18 cellular contexts compared by ENCODE assay signal in the genomic region with DNA sequence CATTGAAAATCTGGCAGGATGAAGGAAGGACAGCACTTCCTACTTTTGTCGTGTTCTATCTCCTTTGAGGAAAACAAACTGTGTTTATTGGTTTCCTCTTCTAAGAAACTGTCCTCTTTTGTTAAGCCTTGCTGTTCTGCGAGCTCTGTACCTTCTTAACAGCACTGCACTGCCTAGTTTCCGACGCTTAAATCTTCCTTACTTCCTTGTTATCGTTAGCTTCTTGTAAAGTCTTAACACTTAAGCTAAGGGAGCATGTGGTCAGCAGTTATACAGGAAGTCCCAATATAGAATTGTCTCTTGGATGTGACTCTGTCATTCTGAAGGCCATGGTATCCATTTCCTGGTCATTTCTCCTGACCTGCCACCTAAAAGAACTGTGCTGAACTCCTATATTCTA.
DNase-seq lines count a peak whose midpoint lies in the region; ATAC-seq, FAIRE-seq and TF ChIP-seq lines count a peak whose summit lies in the region.
"Had no signal": no experiment of that assay in that cellular context is flagged by ENCODE, and none has a peak within 500 bp of the region (broad histone marks: within the 10 kb centered on the region; RNA-seq: fewer than 3 reads in every experiment).

No MANE protein-coding gene starts in this region.

- H3K56ac ChIP-seq in H1 (replicated peaks; ENCODE audit: insufficient read length, low read depth, low read length) = no peak overlapping the region

- no peaks in the 10 kb centered on the region for H3K27me3 ChIP-seq in cardiac muscle cell
- no peaks in the 10 kb centered on the region for H3K27me3 ChIP-seq in H1 (replicated peaks in 1 of 4; ENCODE audit: control insufficient read depth in 3 of 4, extremely low read depth in 1 of 4, insufficient read depth in 3 of 4, low read length in 3 of 4)

- no peak overlapping the region for H3K18ac ChIP-seq in H1 (ENCODE audit: extremely low read depth, low read length)

- peaks cover 21 to 25% (median 25%) of the 10 kb centered on the region in 3 donors for H3K4me1 Mint-ChIP-seq in T-cell
- peaks cover 17% of the 10 kb centered on the region for H3K4me1 Mint-ChIP-seq in stimulated activated naive CD8-positive, alpha-beta T cell treated with anti-CD3 and anti-CD28 coated beads, Interleukin-15, amount 100 ng/mL, for 72 hours

- H3K27me3 Mint-ChIP-seq in T-cell = no peaks in the 10 kb centered on the region
- H3K27me3 Mint-ChIP-seq in stimulated activated naive CD8-positive, alpha-beta T cell treated with anti-CD3 and anti-CD28 coated beads, Interleukin-15, amount 100 ng/mL, for 72 hours = no peaks in the 10 kb centered on the region

- TF ChIP-seq EP300 in H1 (IDR thresholded peaks at IDR 0.05; ENCODE audit: borderline replicate concordance in 1 of 2, low read depth in 2 of 2, low read length in 2 of 2) = no peak

- DNase-seq in cardiac muscle cell (ENCODE audit: low read depth in 1 of 2, low spot score in 1 of 2) (no peak), left ventricle myocardium superior (no peak), T-cell (no peak), H1 (ENCODE audit: low read depth in 1 of 2, low spot score in 2 of 2) (no peak), mucosa of descending colon (no peak), NCI-H187 treated with DMSO at 0.1 percent for 48 hours (lab: John Stamatoyannopoulos, UW) (no peak), NCI-H1092 (lab: John Stamatoyannopoulos, UW) (no peak)
- DNase-seq in stimulated activated naive CD8-positive, alpha-beta T cell treated with anti-CD3 and anti-CD28 coated beads, Interleukin-15, amount 100 ng/mL, for 72 hours = no peak
- DNase-seq: activated CD4-positive, alpha-beta T cell treated with anti-CD3 and anti-CD28 coated beads for 48 hours; activated T-cell treated with anti-CD3 and anti-CD28 coated beads, Interleukin-2, amount 50 U/mL, for 1 hour; GOT3; NCI-H1417 treated with DMSO at 0.1 percent for 48 hours; NCI-H774; stimulated activated CD4-positive, alpha-beta T cell treated with anti-CD3 and anti-CD28 coated beads, Interleukin-4, amount 100 ng/mL, for 1 hour; T1000 had no signal

- intact Hi-C loops in left ventricle myocardium superior (cut with micrococcal nuclease) = no loop called here
- intact Hi-C loops in mucosa of descending colon (cut with DNase I, micrococcal nuclease) = no loop called here

- H4K5ac ChIP-seq in H1 (ENCODE audit: insufficient read length, low read depth, low read length) = no peak overlapping the region

- H3K79me2 ChIP-seq in H1 (ENCODE audit: control insufficient read depth in 1 of 2, insufficient read depth in 2 of 2, low read length in 2 of 2) = no peaks in the 10 kb centered on the region
- H3K79me2 ChIP-seq: parathyroid adenoma had no signal

- peak overlapping the region in 1 of 3 donors; percentile 33 for H3K4me3 Mint-ChIP-seq in T-cell
- H3K4me3 Mint-ChIP-seq in stimulated activated naive CD8-positive, alpha-beta T cell treated with anti-CD3 and anti-CD28 coated beads, Interleukin-15, amount 100 ng/mL, for 72 hours = peak overlapping the region in 1 of 2 donors; percentile 1

- H2AFZ ChIP-seq in H1 (ENCODE audit: low read length) = peak overlapping the region; percentile 13; the same call in 1 of the 2 replicates
- H2AFZ ChIP-seq: parathyroid adenoma had no signal

- H3K36me3 ChIP-seq in cardiac muscle cell (no peaks in the 10 kb centered on the region), H1 (ENCODE audit: control insufficient read depth in 2 of 4, insufficient read depth in 4 of 4, low read length in 3 of 4) (no peaks in the 10 kb centered on the region), mucosa of descending colon (ENCODE audit: low read depth) (no peaks in the 10 kb centered on the region)

- H3K9me3 Mint-ChIP-seq in T-cell = peaks cover 0 to under 1% (median 0%) of the 10 kb centered on the region in 3 donors
- no peaks in the 10 kb centered on the region for H3K9me3 Mint-ChIP-seq in stimulated activated naive CD8-positive, alpha-beta T cell treated with anti-CD3 and anti-CD28 coated beads, Interleukin-15, amount 100 ng/mL, for 72 hours

- POLR2A ChIA-PET in T-cell (lab: Charles Lee) (no interaction called here), H1 (lab: Charles Lee; ENCODE audit: partially characterized antibody) (no interaction called here)

- no peak overlapping the region for H3K4ac ChIP-seq in H1 (replicated peaks; ENCODE audit: insufficient read length, low read depth, low read length)

- H3K23ac ChIP-seq in H1 (ENCODE audit: insufficient read length) = no peak overlapping the region

- H2AK5ac ChIP-seq in H1 (ENCODE audit: low read depth, low read length) = no peak overlapping the region

- no peak overlapping the region for H2BK5ac ChIP-seq in H1 (ENCODE audit: low read depth, low read length)

- H3K27ac ChIP-seq in cardiac muscle cell = peak overlapping the region; percentile 22
- no peak overlapping the region for H3K27ac ChIP-seq in H1 (ENCODE audit: low read depth, low read length)
- H3K27ac ChIP-seq: parathyroid adenoma had no signal

- CTCF ChIA-PET in T-cell (lab: Charles Lee) = interaction anchor here in 1 of 2 donors (0.6 to 2.3 kb wide), 2 partner anchors 62 to 258 kb away, joined by 3 to 26 read pairs; no protein-coding TSS in a partner anchor
- CTCF ChIA-PET in H1 (lab: Charles Lee; ENCODE audit: partially characterized antibody) = interaction anchor here (1.5 kb wide), 1 partner anchor 23 kb away, joined by 3 read pairs; no protein-coding TSS in a partner anchor

- H3K79me1 ChIP-seq in H1 (ENCODE audit: low read depth, low read length) = no peaks in the 10 kb centered on the region

- no peaks in the 10 kb centered on the region for H4K20me1 ChIP-seq in H1 (replicated peaks in 1 of 2; ENCODE audit: control insufficient read depth in 1 of 2, insufficient read depth in 2 of 2, low read length in 2 of 2)

- H3K4me1 ChIP-seq in cardiac muscle cell (ENCODE audit: low read depth) = peaks cover 4% of the 10 kb centered on the region
- peaks cover 0 to 2% (median 0%) of the 10 kb centered on the region in 4 experiments; a peak in 1 of 7 replicates for H3K4me1 ChIP-seq in H1 (replicated peaks in 1 of 4; ENCODE audit: control insufficient read depth in 3 of 4, insufficient read depth in 4 of 4, low read length in 3 of 4)
- H3K4me1 ChIP-seq in mucosa of descending colon (ENCODE audit: low read depth) = no peaks in the 10 kb centered on the region
- H3K4me1 ChIP-seq: parathyroid adenoma had no signal

- H3K9me3 ChIP-seq in cardiac muscle cell (ENCODE audit: low read depth) (no peaks in the 10 kb centered on the region), H1 (ENCODE audit: insufficient read depth in 2 of 2, low read depth in 1 of 2, low read length in 1 of 2) (no peaks in the 10 kb centered on the region), mucosa of descending colon (no peaks in the 10 kb centered on the region)

- H2BK120ac ChIP-seq in H1 (replicated peaks; ENCODE audit: low read depth, low read length) = no peak overlapping the region

- no peak for TF ChIP-seq RAD21 in H1 (IDR thresholded peaks at IDR 0.05 in 1 of 2, conservative IDR thresholded peaks at IDR 0.05 in 1 of 2; ENCODE audit: low read depth in 2 of 2, low read length in 2 of 2)

- TF ChIP-seq CTCF in cardiac muscle cell (IDR thresholded peaks at IDR 0.05; ENCODE audit: low read depth, low read length) (no peak), H1 (IDR thresholded peaks at IDR 0.05; ENCODE audit: control extremely low read depth in 1 of 3, insufficient read depth in 1 of 3, low read depth in 1 of 3, low read length in 3 of 3) (no peak), mucosa of descending colon (IDR thresholded peaks at IDR 0.05) (no peak)

- H3K4me3 ChIP-seq in cardiac muscle cell (no peak overlapping the region), H1 (ENCODE audit: extremely low read depth in 1 of 4, insufficient read depth in 2 of 4, low read depth in 3 of 4, low read length in 4 of 4) (no peak overlapping the region), mucosa of descending colon (no peak overlapping the region)

- H2BK12ac ChIP-seq in H1 (ENCODE audit: low read depth, low read length) = peak overlapping the region; percentile 10; the same call in 1 of the 2 replicates

- H3K23me2 ChIP-seq in H1 (ENCODE audit: low read depth, low read length) = no peaks in the 10 kb centered on the region

- H3K36me3 Mint-ChIP-seq in T-cell = no peaks in the 10 kb centered on the region

- FAIRE-seq in H1 (lab: Jason Lieb, UNC) = peak; percentile 55
- FAIRE-seq: urothelium cell line had no signal

- H3K14ac ChIP-seq in H1 (ENCODE audit: insufficient read length) = no peak overlapping the region

- 94% methylated on average over 5 of the region's 5 CpGs; no CpG with 5 or more reads in 1 of the 2 experiments for WGBS in H1 (ENCODE audit: extremely low coverage in 1 of 2, insufficient coverage in 1 of 2, insufficient read length in 1 of 2, insufficient replicate concordance in 2 of 2, low coverage in 1 of 2, low lambda C conversion rate in 2 of 2, missing lambda C conversion rate in 1 of 2), 2 experiments

- ATAC-seq in left ventricle myocardium superior (no peak), T-cell (replicated peaks in 1 of 4) (peak in 3 of 4 experiments; percentile 32 to 70 (median 48)), mucosa of descending colon (no peak)
- peak; percentile 31 for ATAC-seq in stimulated activated naive CD8-positive, alpha-beta T cell treated with anti-CD3 and anti-CD28 coated beads, Interleukin-15, amount 100 ng/mL, for 72 hours
- ATAC-seq: esophagus mucosa had no signal

- no peak overlapping the region for H2BK20ac ChIP-seq in H1 (ENCODE audit: low read length)

- peak overlapping the region; percentile 66 to 86 for H3K27ac Mint-ChIP-seq in T-cell
- H3K27ac Mint-ChIP-seq in stimulated activated naive CD8-positive, alpha-beta T cell treated with anti-CD3 and anti-CD28 coated beads, Interleukin-15, amount 100 ng/mL, for 72 hours = peak overlapping the region in 1 of 2 donors; percentile 1

- H4K91ac ChIP-seq in H1 (replicated peaks; ENCODE audit: insufficient read length, low read length) = no peak overlapping the region

- no peak overlapping the region for H3K4me2 ChIP-seq in H1 (ENCODE audit: insufficient read depth in 1 of 2, low read depth in 2 of 2, low read length in 2 of 2)

- no peak overlapping the region for H2BK15ac ChIP-seq in H1 (ENCODE audit: low read length)

- no peak for TF ChIP-seq POLR2A in H1 (IDR thresholded peaks at IDR 0.05; ENCODE audit: control extremely low read depth in 1 of 2, low read depth in 2 of 2, low read length in 2 of 2)

- no peak overlapping the region for H4K8ac ChIP-seq in H1 (ENCODE audit: extremely low read depth, insufficient read depth, low read length)

- no peak overlapping the region for H3K9ac ChIP-seq in H1 (replicated peaks in 1 of 4; ENCODE audit: extremely low read depth in 1 of 4, low read depth in 3 of 4, low read length in 3 of 4)
- H3K9ac ChIP-seq: parathyroid adenoma had no signal

TF ChIP-seq in H1, 55 proteins besides CTCF, POLR2A, EP300 and RAD21 (continues in another document):
- TF ChIP-seq KDM1A (IDR thresholded peaks at IDR 0.05; ENCODE audit: borderline replicate concordance, low read length) = no peak
- no peak for TF ChIP-seq FOSL1 (IDR thresholded peaks at IDR 0.05; ENCODE audit: insufficient read depth, low read depth, low read length)
- TF ChIP-seq SP4 (IDR thresholded peaks at IDR 0.05; ENCODE audit: low read length) = no peak
- no peak for TF ChIP-seq TBP (IDR thresholded peaks at IDR 0.05; ENCODE audit: low read depth, low read length)
- no peak for TF ChIP-seq CHD1 (IDR thresholded peaks at IDR 0.05; ENCODE audit: low read depth, low read length)
- no peak for TF ChIP-seq PHF8 (conservative IDR thresholded peaks at IDR 0.05; ENCODE audit: low read depth, low read length)

Comparison
In these comparisons a context has a peak if more than half of its experiments do, and no peak if none do; other contexts are left out.
1. ATAC-seq: peak in T-cell (3 of 4) and stimulated activated naive CD8-positive, alpha-beta T cell treated with anti-CD3 and anti-CD28 coated beads, Interleukin-15, amount 100 ng/mL, for 72 hours (single experiment); none in left ventricle myocardium superior (single experiment) and mucosa of descending colon (single experiment).